8 cellular contexts compared by ENCODE assay signal in the genomic region with DNA sequence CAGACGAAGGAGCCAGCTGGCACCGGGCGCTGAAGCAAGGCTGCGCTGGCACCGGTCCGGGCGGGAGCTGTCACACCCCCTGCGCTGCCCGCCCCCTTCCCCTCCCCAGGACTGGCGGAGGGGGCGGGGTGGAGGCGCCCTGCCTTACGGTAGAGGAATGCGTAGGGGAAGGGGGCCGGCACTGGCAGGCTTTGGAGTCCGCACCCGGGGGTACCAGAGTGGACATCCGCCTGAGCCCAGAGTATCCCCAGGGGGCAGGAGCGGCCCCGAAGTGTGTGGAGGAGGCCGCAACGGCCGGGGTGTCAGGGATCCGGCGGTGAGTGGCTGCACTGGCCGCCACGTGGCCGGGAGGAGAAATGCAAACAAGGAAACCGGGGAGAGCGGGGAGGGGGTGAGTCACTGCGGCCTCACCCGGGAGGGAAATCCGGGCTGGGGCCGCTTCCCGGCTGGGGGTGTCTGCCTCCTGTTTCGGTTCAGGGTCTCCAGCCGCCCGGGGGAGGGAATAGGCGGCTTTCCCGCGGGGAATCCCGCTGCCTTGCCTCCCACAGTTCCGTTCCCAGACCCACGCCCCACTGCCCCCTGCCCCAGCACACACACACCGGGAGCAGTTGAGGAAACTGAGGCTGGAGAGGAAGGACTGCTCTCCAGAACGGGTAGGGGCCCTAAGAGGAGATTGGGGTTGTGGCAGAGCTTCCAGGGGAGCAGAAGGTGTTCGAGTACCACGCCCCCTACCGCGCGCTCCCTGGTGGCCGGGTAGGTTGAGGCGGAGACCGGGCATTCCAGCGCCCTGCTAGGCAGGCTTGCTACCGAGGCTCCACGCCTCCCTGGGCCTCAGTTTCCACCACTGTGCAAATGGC. TPM values are rescaled to one million over a fixed set of nuclear protein-coding genes. Genes with fewer than 3 reads are reported as not detected.
A peak's percentile ranks its signal among the peaks of the same experiment; 100 is the strongest.
DNase-seq lines count a peak whose midpoint lies in the region; TF ChIP-seq lines count a peak whose summit lies in the region.

RAPGEF3 (minus strand) TSS at position 47 of the 857 bp plus-strand sequence. CDS start 324 bp downstream, outside the sequence.

- peaks cover 7% of the 10 kb centered on the region for H3K27me3 Mint-ChIP-seq in T-helper 2 cell treated with Interferon-gamma antibody and Interleukin-4, amounts not matched to agents 5 μg/mL and 100 μg/mL, for 36 hours (ENCODE audit: low read depth)

- TF ChIP-seq CTCF in astrocyte of the cerebellum (IDR thresholded peaks at IDR 0.05; ENCODE audit: low read depth, low read length, missing control alignments), result peak; percentile 58

- in situ Hi-C loops in astrocyte of the cerebellum (cut with HindIII; ENCODE audit: low sequenced_read_pairs), result no loop called here

- H3K27me3 ChIP-seq in MG63 (no peaks in the 10 kb centered on the region), rectal smooth muscle tissue (ENCODE audit: control insufficient read depth, insufficient read depth, low read length) (no peaks in the 10 kb centered on the region)

- H3K27ac ChIP-seq in rectal smooth muscle tissue (ENCODE audit: low read depth, low read length), result peak within 1 kb of the TSS; percentile 73

- peak; percentile 86 for DNase-seq in EH (ENCODE audit: low read depth)
- peak; percentile 55 for DNase-seq in GOT3 (lab: John Stamatoyannopoulos, UW)
- peak; percentile 93 for DNase-seq in MG63
- peak; percentile 76 for DNase-seq in T-helper 2 cell treated with Interferon-gamma antibody and Interleukin-4, amounts not matched to agents 5 μg/mL and 100 μg/mL, for 36 hours (ENCODE audit: low spot score)
- peak; percentile 46 for DNase-seq in astrocyte of the cerebellum (ENCODE audit: low read depth)
- DNase-seq in hepatic stellate cell (ENCODE audit: low spot score), result peak; percentile 97
- no peak for DNase-seq in cerebellar nuclear complex (lab: John Stamatoyannopoulos, UW)

- peak within 1 kb of the TSS; percentile 67 for H3K9ac ChIP-seq in rectal smooth muscle tissue (ENCODE audit: low read length)

- H3K4me1 Mint-ChIP-seq in T-helper 2 cell treated with Interferon-gamma antibody and Interleukin-4, amounts not matched to agents 5 μg/mL and 100 μg/mL, for 36 hours (ENCODE audit: low read depth), result peaks cover 24% of the 10 kb centered on the region

- no peaks in the 10 kb centered on the region for H3K9me3 Mint-ChIP-seq in T-helper 2 cell treated with Interferon-gamma antibody and Interleukin-4, amounts not matched to agents 5 μg/mL and 100 μg/mL, for 36 hours

- H3K9me3 ChIP-seq in MG63, result no peaks in the 10 kb centered on the region

- H3K36me3 ChIP-seq in MG63 (no peaks in the 10 kb centered on the region), rectal smooth muscle tissue (ENCODE audit: control insufficient read depth, insufficient read depth, low read length) (no peaks in the 10 kb centered on the region)

- peak within 1 kb of the TSS; percentile 77 for H3K4me3 Mint-ChIP-seq in T-helper 2 cell treated with Interferon-gamma antibody and Interleukin-4, amounts not matched to agents 5 μg/mL and 100 μg/mL, for 36 hours

- H3K4me1 ChIP-seq in rectal smooth muscle tissue (ENCODE audit: control insufficient read depth, insufficient read depth, low read length), result peaks cover 5% of the 10 kb centered on the region

- H3K4me3 ChIP-seq in MG63 (peak within 1 kb of the TSS; percentile 61), astrocyte of the cerebellum (ENCODE audit: low read depth, low read length) (peak within 1 kb of the TSS; percentile 55), rectal smooth muscle tissue (ENCODE audit: low read length) (peak within 1 kb of the TSS; percentile 77)

- H3K27ac Mint-ChIP-seq in T-helper 2 cell treated with Interferon-gamma antibody and Interleukin-4, amounts not matched to agents 5 μg/mL and 100 μg/mL, for 36 hours, result no peak within 1 kb of the TSS

- H3K36me3 Mint-ChIP-seq in T-helper 2 cell treated with Interferon-gamma antibody and Interleukin-4, amounts not matched to agents 5 μg/mL and 100 μg/mL, for 36 hours (ENCODE audit: low read depth), result no peaks in the 10 kb centered on the region

RNA-seq across cellular contexts. Expression of gene RAPGEF3, which starts in this region (rescaled TPM):
- 2.9 and 6.1 TPM in 2 replicates for total RNA-seq in MG63 (2014; rRNA removed; shearing (Covaris generic); ENCODE audit: low replicate concordance)

Comparison
In these comparisons a context has a peak if more than half of its experiments do, and no peak if none do; other contexts are left out.
1. DNase-seq: peak in EH (single experiment), GOT3 (single experiment), MG63 (single experiment), T-helper 2 cell treated with Interferon-gamma antibody and Interleukin-4, amounts not matched to agents 5 μg/mL and 100 μg/mL, for 36 hours (single experiment), astrocyte of the cerebellum (single experiment) and hepatic stellate cell (single experiment); none in cerebellar nuclear complex (0 of 2).
2. Peak in every context shown above with its lines, with median percentiles within 50 percentile points of each other: H3K4me3 ChIP-seq.